23 cellular contexts compared by ENCODE assay signal in genomic region chr11:83102806-83103205, GRCh38.
"Had no signal": no experiment of that assay in that cellular context is flagged by ENCODE, and none has a peak within 500 bp of the region (broad histone marks: within the 10 kb centered on the region; RNA-seq: fewer than 3 reads in every experiment).

No MANE protein-coding gene starts in this region.

- H3K4me3 ChIP-seq: coronary artery, esophagus squamous epithelium, gastrocnemius medialis, lung, pancreas, right atrium auricular region, sigmoid colon, stomach, thyroid gland had no signal

- H3K27ac ChIP-seq: coronary artery, esophagus squamous epithelium, gastrocnemius medialis, neutrophil, pancreas, right atrium auricular region, sigmoid colon, stomach, thyroid gland had no signal

- ATAC-seq: effector memory CD8-positive, alpha-beta T cell; gastrocnemius medialis; left ventricle myocardium superior; natural killer cell treated with Interleukin-12 subunit alpha and Interleukin-12 subunit beta and Interleukin-15 and Interleukin-18, amount 100 ng/mL, for 72 hours; pancreas; stimulated activated effector memory CD8-positive, alpha-beta T cell treated with anti-CD3 and anti-CD28 coated beads, Interleukin-12 subunit alpha, Interleukin-12 subunit beta, amount 100 ng/mL, for 72 hours had no signal

- H3K4me1 ChIP-seq: esophagus squamous epithelium, gastrocnemius medialis, pancreas, right atrium auricular region, sigmoid colon, stomach, thyroid gland had no signal

- H3K36me3 ChIP-seq: esophagus squamous epithelium, gastrocnemius medialis, neutrophil, pancreas, right atrium auricular region, sigmoid colon, stomach, thyroid gland had no signal

- DNase-seq: dermis blood vessel endothelial cell; effector memory CD8-positive, alpha-beta T cell; erythroblast; esophagus squamous epithelium; gastrocnemius medialis; head of caudate nucleus; left ventricle myocardium superior; pancreas; sigmoid colon; stimulated activated CD4-positive, alpha-beta T cell treated with anti-CD3 and anti-CD28 coated beads, Interleukin-2, amount 100 ng/mL, for 24 hours; stimulated activated CD4-positive, alpha-beta T cell treated with anti-CD3 and anti-CD28 coated beads, Interleukin-4, amount 100 ng/mL, for 24 hours; stimulated activated naive CD4-positive, alpha-beta T cell treated with Interleukin-2 at 50 U/mL for 16 hours; stomach; thyroid gland; trophoblast cell had no signal

- H3K9me3 ChIP-seq: esophagus squamous epithelium, gastrocnemius medialis, neutrophil, pancreas, right atrium auricular region, sigmoid colon, stomach, thyroid gland had no signal

- FAIRE-seq: endometrium, keratinocyte, pancreas had no signal
